ENCODE assay signal across 1 cellular context in genomic region chr2:42026332-42026731, GRCh38.
TF ChIP-seq lines count a peak whose summit lies in the region.

No MANE protein-coding gene starts in this region.

TF ChIP-seq in GM12878, 131 proteins besides CTCF, POLR2A, EP300 and RAD21 (continued from another document):
- TF ChIP-seq ZBTB4 (CRISPR knock-in tag; IDR thresholded peaks at IDR 0.05) (no peak), ZSCAN29 (IDR thresholded peaks at IDR 0.05) (no peak), ZNF217 (IDR thresholded peaks at IDR 0.05) (no peak), RFX5 (IDR thresholded peaks at IDR 0.05; ENCODE audit: low read depth, low read length) (no peak), TCF7 (IDR thresholded peaks at IDR 0.05; ENCODE audit: borderline replicate concordance) (no peak), JUNB (IDR thresholded peaks at IDR 0.05) (no peak), BMI1 (IDR thresholded peaks at IDR 0.05; ENCODE audit: borderline replicate concordance) (no peak), ZNF592 (IDR thresholded peaks at IDR 0.05) (no peak), RB1 (IDR thresholded peaks at IDR 0.05; ENCODE audit: borderline replicate concordance) (no peak), ATF2 (IDR thresholded peaks at IDR 0.05; ENCODE audit: low read length) (no peak), IRF4 (IDR thresholded peaks at IDR 0.05; ENCODE audit: low read depth, low read length) (no peak), CREM (IDR thresholded peaks at IDR 0.05; ENCODE audit: low read depth) (no peak)
